28 cellular contexts compared by ENCODE assay signal in genomic region chr14:70987042-70987441, GRCh38.
DNase-seq lines count a peak whose midpoint lies in the region; ATAC-seq, FAIRE-seq and TF ChIP-seq lines count a peak whose summit lies in the region.
"Had no signal": no experiment of that assay in that cellular context is flagged by ENCODE, and none has a peak within 500 bp of the region (broad histone marks: within the 10 kb centered on the region; RNA-seq: fewer than 3 reads in every experiment).

No MANE protein-coding gene starts in this region.

- H3K27ac ChIP-seq in A549, result no peak overlapping the region
- H3K27ac ChIP-seq in IMR-90 (ENCODE audit: insufficient read depth, low read length), result no peak overlapping the region
- H3K27ac ChIP-seq in heart left ventricle, result peak overlapping the region in 6 of 12 donors; percentile 13 to 53 (median 40)
- H3K27ac ChIP-seq: ascending aorta; BLaER1 treated with 17β-estradiol and CSF1 and Interleukin-3, amounts not matched to agents 10 nM and 100 nM; esophagus squamous epithelium; parathyroid adenoma; Peyer's patch; sigmoid colon; SK-N-MC; upper lobe of right lung had no signal

- H3K79me1 ChIP-seq in IMR-90 (ENCODE audit: low read depth in 1 of 2, low read length in 2 of 2), result peaks cover 9 to 17% of the 10 kb centered on the region in 2 experiments; a peak in 3 of 4 replicates

- ATAC-seq in A549 (no peak), IMR-90 (ENCODE audit: low read depth) (no peak), heart left ventricle (peak; percentile 65 to 96 (median 88)), GM21723 (IDR thresholded peaks at IDR 0.05; ENCODE audit: unreplicated experiment) (no peak)
- ATAC-seq in activated CD8-positive, alpha-beta memory T cell treated with anti-CD3 and anti-CD28 coated beads, Interleukin-2, amount 10 ng/mL, durations not matched to agents 7 days and 5 days, result no peak
- ATAC-seq: upper lobe of right lung had no signal

- H3K23ac ChIP-seq in IMR-90 (ENCODE audit: low read depth, low read length), result no peak overlapping the region

- dilution Hi-C loops in IMR-90 (cut with HindIII; ENCODE audit: low sequenced_read_pairs, unreplicated experiment), result no loop called here

- WGBS in A549 (ENCODE audit: missing lambda C conversion rate), result 85% methylated on average over 2 of the region's 2 CpGs
- whole genome bisulfite sequencing in IMR-90 (ENCODE audit: extremely low coverage in 2 of 2, insufficient read length in 1 of 2), 2 experiments, result no CpG with 5 or more reads among the region's 2 CpGs
- 61 to 75% (median 68%) methylated on average over 2 of the region's 2 CpGs for WGBS in heart left ventricle, 4 donors

- TF ChIP-seq CTCF in A549 (IDR thresholded peaks at IDR 0.05), result no peak
- no peak for TF ChIP-seq CTCF in IMR-90 (conservative IDR thresholded peaks at IDR 0.05; ENCODE audit: low read depth, low read length)
- TF ChIP-seq CTCF in heart left ventricle (IDR thresholded peaks at IDR 0.05), result no peak

- no peaks in the 10 kb centered on the region for H3K9me3 ChIP-seq in A549
- no peaks in the 10 kb centered on the region for H3K9me3 ChIP-seq in IMR-90 (ENCODE audit: control insufficient read depth, insufficient read depth, low read length)
- H3K9me3 ChIP-seq in heart left ventricle, result no peaks in the 10 kb centered on the region
- H3K9me3 ChIP-seq: ascending aorta; BLaER1 treated with 17β-estradiol and CSF1 and Interleukin-3, amounts not matched to agents 10 nM and 100 nM; esophagus squamous epithelium; MG63; Peyer's patch; sigmoid colon; upper lobe of right lung had no signal

- H3K27me3 Mint-ChIP-seq in activated CD8-positive, alpha-beta memory T cell treated with anti-CD3 and anti-CD28 coated beads, Interleukin-2, amount 10 ng/mL, durations not matched to agents 7 days and 5 days, result no peaks in the 10 kb centered on the region
- no peaks in the 10 kb centered on the region for H3K27me3 Mint-ChIP-seq in activated CD4-positive, alpha-beta T cell treated with anti-CD3 and anti-CD28 coated beads, Interleukin-2, amount 10 ng/mL, durations not matched to agents 7 days and 5 days
- H3K27me3 Mint-ChIP-seq: activated naive CD4-positive, alpha-beta T cell treated with anti-CD3 and anti-CD28 coated beads, Interleukin-2, amount 10 ng/mL, durations not matched to agents 7 days and 5 days had no signal

- in situ Hi-C loops in IMR-90 (cut with MboI; ENCODE audit: low sequenced_read_pairs), result no loop called here

- no peak overlapping the region for H3K4ac ChIP-seq in IMR-90 (ENCODE audit: low read depth, low read length)

- H3K36me3 ChIP-seq in IMR-90 (ENCODE audit: control insufficient read depth, insufficient read depth, low read length), result peaks cover 5% of the 10 kb centered on the region; the same call in 1 of the 2 replicates
- H3K36me3 ChIP-seq in heart left ventricle, result peaks cover 0 to 15% (median 0%) of the 10 kb centered on the region in 9 donors
- H3K36me3 ChIP-seq: MG63, Peyer's patch had no signal

- H3K4me3 ChIP-seq in A549 (no peak overlapping the region), IMR-90 (ENCODE audit: insufficient read depth, low read depth, low read length) (no peak overlapping the region), heart left ventricle (no peak overlapping the region)
- H3K4me3 ChIP-seq: ascending aorta; BLaER1 treated with 17β-estradiol and CSF1 and Interleukin-3, amounts not matched to agents 10 nM and 100 nM; esophagus squamous epithelium; MG63; Peyer's patch; sigmoid colon; SK-N-MC; upper lobe of right lung had no signal

- H2BK5ac ChIP-seq in IMR-90 (ENCODE audit: low read depth, low read length, poor library complexity, severe bottlenecking), result no peak overlapping the region

- TF ChIP-seq EP300 in A549 (IDR thresholded peaks at IDR 0.05), result no peak

- POLR2A ChIA-PET in A549 (lab: Yijun Ruan, JAX) (no interaction called here), IMR-90 (lab: Charles Lee; ENCODE audit: unreplicated experiment) (no interaction called here)
- POLR2A ChIA-PET in activated CD4-positive, alpha-beta T cell treated with anti-CD3 and anti-CD28 coated beads, Interleukin-2, amount 10 ng/mL, durations not matched to agents 7 days and 5 days (lab: Charles Lee), result no interaction called here

- CTCF ChIA-PET in A549 (lab: Yijun Ruan, JAX), result interaction anchor here (0.9 kb wide), 1 partner anchor 11 kb away, joined by 3 read pairs; no protein-coding TSS in a partner anchor
- CTCF ChIA-PET in IMR-90 (lab: Yijun Ruan, JAX), result no interaction called here
- CTCF ChIA-PET in activated CD8-positive, alpha-beta memory T cell treated with anti-CD3 and anti-CD28 coated beads, Interleukin-2, amount 10 ng/mL, durations not matched to agents 7 days and 5 days (lab: Charles Lee), result interaction anchor here (1.1 to 1.5 kb wide), 2 partner anchors 10 to 16 kb away, joined by 3 to 6 read pairs; no protein-coding TSS in a partner anchor
- CTCF ChIA-PET in activated CD4-positive, alpha-beta T cell treated with anti-CD3 and anti-CD28 coated beads, Interleukin-2, amount 10 ng/mL, durations not matched to agents 7 days and 5 days (lab: Charles Lee), result interaction anchor here (1.6 kb wide), 1 partner anchor 10 kb away, joined by 3 read pairs; no protein-coding TSS in a partner anchor

- peaks cover 23% of the 10 kb centered on the region for H3K4me1 Mint-ChIP-seq in activated CD8-positive, alpha-beta memory T cell treated with anti-CD3 and anti-CD28 coated beads, Interleukin-2, amount 10 ng/mL, durations not matched to agents 7 days and 5 days
- H3K4me1 Mint-ChIP-seq in activated CD4-positive, alpha-beta T cell treated with anti-CD3 and anti-CD28 coated beads, Interleukin-2, amount 10 ng/mL, durations not matched to agents 7 days and 5 days, result peaks cover 24% of the 10 kb centered on the region
- H3K4me1 Mint-ChIP-seq: mesothelial cell of epicardium, nephron had no signal

- H4K5ac ChIP-seq in IMR-90 (ENCODE audit: low read depth, low read length), result no peak overlapping the region

- H3K27me3 ChIP-seq in IMR-90 (ENCODE audit: control insufficient read depth, insufficient read depth, low read length) (no peaks in the 10 kb centered on the region), heart left ventricle (no peaks in the 10 kb centered on the region)
- H3K27me3 ChIP-seq: ascending aorta; BLaER1 treated with 17β-estradiol and CSF1 and Interleukin-3, amounts not matched to agents 10 nM and 100 nM; esophagus squamous epithelium; MG63; Peyer's patch; sigmoid colon; upper lobe of right lung had no signal

- DNase-seq in A549 (ENCODE audit: low read depth in 1 of 2, low spot score in 1 of 2) (no peak), IMR-90 (peak; percentile 4), amniotic epithelial cell (ENCODE audit: low read depth) (peak; percentile 51), heart left ventricle (no peak)
- no peak for DNase-seq in activated CD8-positive, alpha-beta memory T cell treated with anti-CD3 and anti-CD28 coated beads, Interleukin-2, amount 10 ng/mL, durations not matched to agents 7 days and 5 days
- no peak for DNase-seq in activated CD4-positive, alpha-beta T cell treated with anti-CD3 and anti-CD28 coated beads, Interleukin-2, amount 10 ng/mL, durations not matched to agents 7 days and 5 days
- DNase-seq in activated CD4-positive, alpha-beta T cell treated with anti-CD3 and anti-CD28 coated beads for 1 hour, result no peak
- DNase-seq: activated CD8-positive, alpha-beta memory T cell treated with anti-CD3 and anti-CD28 coated beads for 24 hours; activated naive CD4-positive, alpha-beta T cell treated with anti-CD3 and anti-CD28 coated beads, Interleukin-2, amount 10 ng/mL, durations not matched to agents 7 days and 5 days; activated T-cell treated with anti-CD3 and anti-CD28 coated beads, Interleukin-2, amount 50 U/mL, for 48 hours; esophagus squamous epithelium; MG63; NCI-H1417; NCI-H524; NK-92 treated with Interleukin-12 subunit alpha and Interleukin-12 subunit beta, amount 100 ng/mL, for 24 hours; Peyer's patch; sigmoid colon; substantia nigra; T-helper 9 cell; upper lobe of right lung had no signal

- no peaks in the 10 kb centered on the region for H3K4me1 ChIP-seq in A549
- peaks cover 2% of the 10 kb centered on the region; the same call in 1 of the 2 replicates for H3K4me1 ChIP-seq in IMR-90 (ENCODE audit: control insufficient read depth, insufficient read depth, low read length)
- peaks cover 0 to 36% (median 8%) of the 10 kb centered on the region in 12 donors for H3K4me1 ChIP-seq in heart left ventricle
- H3K4me1 ChIP-seq: ascending aorta, esophagus squamous epithelium, parathyroid adenoma, Peyer's patch had no signal

- no peak overlapping the region for H3K56ac ChIP-seq in IMR-90 (ENCODE audit: extremely low read depth, insufficient read depth, low read length)

- no peak overlapping the region for H3K9ac ChIP-seq in IMR-90 (ENCODE audit: low read depth, low read length)
- H3K9ac ChIP-seq: BLaER1 treated with 17β-estradiol and CSF1 and Interleukin-3, amounts not matched to agents 10 nM and 100 nM; parathyroid adenoma had no signal

- no peak overlapping the region for H2AK9ac ChIP-seq in IMR-90 (replicated peaks; ENCODE audit: low read depth, low read length, poor library complexity)

- no peak overlapping the region for H3K14ac ChIP-seq in IMR-90 (replicated peaks; ENCODE audit: low read depth, low read length)

- H4K91ac ChIP-seq in IMR-90 (ENCODE audit: insufficient read depth, low read depth, low read length), result no peak overlapping the region

- H3K4me2 ChIP-seq in A549 (no peak overlapping the region), IMR-90 (ENCODE audit: low read depth, low read length) (no peak overlapping the region)
- H3K4me2 ChIP-seq: BLaER1 treated with 17β-estradiol and CSF1 and Interleukin-3, amounts not matched to agents 10 nM and 100 nM had no signal

- H3K27ac Mint-ChIP-seq in activated CD8-positive, alpha-beta memory T cell treated with anti-CD3 and anti-CD28 coated beads, Interleukin-2, amount 10 ng/mL, durations not matched to agents 7 days and 5 days, result no peak overlapping the region
- H3K27ac Mint-ChIP-seq in activated CD4-positive, alpha-beta T cell treated with anti-CD3 and anti-CD28 coated beads, Interleukin-2, amount 10 ng/mL, durations not matched to agents 7 days and 5 days, result no peak overlapping the region
- H3K27ac Mint-ChIP-seq: activated naive CD4-positive, alpha-beta T cell treated with anti-CD3 and anti-CD28 coated beads, Interleukin-2, amount 10 ng/mL, durations not matched to agents 7 days and 5 days; mesothelial cell of epicardium; nephron had no signal

- no peak overlapping the region for H4K8ac ChIP-seq in IMR-90 (ENCODE audit: low read depth in 2 of 2, low read length in 2 of 2)

- no peak overlapping the region for H2AFZ ChIP-seq in IMR-90 (replicated peaks; ENCODE audit: low read length, poor library complexity)
- H2AFZ ChIP-seq: parathyroid adenoma had no signal

- no peak overlapping the region for H3K4me3 Mint-ChIP-seq in activated CD8-positive, alpha-beta memory T cell treated with anti-CD3 and anti-CD28 coated beads, Interleukin-2, amount 10 ng/mL, durations not matched to agents 7 days and 5 days
- H3K4me3 Mint-ChIP-seq in activated CD4-positive, alpha-beta T cell treated with anti-CD3 and anti-CD28 coated beads, Interleukin-2, amount 10 ng/mL, durations not matched to agents 7 days and 5 days, result no peak overlapping the region
- H3K4me3 Mint-ChIP-seq: activated naive CD4-positive, alpha-beta T cell treated with anti-CD3 and anti-CD28 coated beads, Interleukin-2, amount 10 ng/mL, durations not matched to agents 7 days and 5 days; mesothelial cell of epicardium; nephron had no signal

- no peak overlapping the region for H2BK120ac ChIP-seq in IMR-90 (ENCODE audit: low read depth, low read length)

- H3K9me1 ChIP-seq in IMR-90 (ENCODE audit: insufficient read depth, low read length), result peaks cover 3% of the 10 kb centered on the region

- no peak overlapping the region for H2BK20ac ChIP-seq in IMR-90 (ENCODE audit: low read depth, low read length)

- TF ChIP-seq RAD21 in A549 (conservative IDR thresholded peaks at IDR 0.05 in 1 of 2, IDR thresholded peaks at IDR 0.05 in 1 of 2) (no peak), IMR-90 (IDR thresholded peaks at IDR 0.05; ENCODE audit: low read length) (no peak)

- no peak overlapping the region; the same call in 1 of the 2 replicates for H3K18ac ChIP-seq in IMR-90 (ENCODE audit: low read depth, low read length)

- TF ChIP-seq POLR2A in A549 (IDR thresholded peaks at IDR 0.05; ENCODE audit: low read length) (no peak), IMR-90 (IDR thresholded peaks at IDR 0.05; ENCODE audit: low read depth, low read length) (no peak), heart left ventricle (IDR thresholded peaks at IDR 0.05) (no peak)

- BruUV-seq in IMR-90 (replicated peaks; lab: Mats Ljungman, UMichigan), result no TSS peak

- no peaks in the 10 kb centered on the region for H3K9me3 Mint-ChIP-seq in activated CD8-positive, alpha-beta memory T cell treated with anti-CD3 and anti-CD28 coated beads, Interleukin-2, amount 10 ng/mL, durations not matched to agents 7 days and 5 days (ENCODE audit: low read depth)
- H3K9me3 Mint-ChIP-seq in activated CD4-positive, alpha-beta T cell treated with anti-CD3 and anti-CD28 coated beads, Interleukin-2, amount 10 ng/mL, durations not matched to agents 7 days and 5 days, result no peaks in the 10 kb centered on the region
- H3K9me3 Mint-ChIP-seq: activated naive CD4-positive, alpha-beta T cell treated with anti-CD3 and anti-CD28 coated beads, Interleukin-2, amount 10 ng/mL, durations not matched to agents 7 days and 5 days; mesothelial cell of epicardium; nephron had no signal

- peaks cover 20% of the 10 kb centered on the region for H3K36me3 Mint-ChIP-seq in activated CD8-positive, alpha-beta memory T cell treated with anti-CD3 and anti-CD28 coated beads, Interleukin-2, amount 10 ng/mL, durations not matched to agents 7 days and 5 days
- H3K36me3 Mint-ChIP-seq in activated CD4-positive, alpha-beta T cell treated with anti-CD3 and anti-CD28 coated beads, Interleukin-2, amount 10 ng/mL, durations not matched to agents 7 days and 5 days (ENCODE audit: low read depth), result peaks cover 17% of the 10 kb centered on the region

- peak; percentile 67 for FAIRE-seq in A549 (lab: Jason Lieb, UNC)
- FAIRE-seq: H54 had no signal

- H2AK5ac ChIP-seq in IMR-90 (ENCODE audit: low read depth, low read length), result no peak overlapping the region

- H2BK15ac ChIP-seq in IMR-90 (ENCODE audit: low read depth, low read length), result no peak overlapping the region

- intact Hi-C loops in IMR-90 (cut with micrococcal nuclease) (no loop called here), heart left ventricle (cut with DNase I) (no loop called here)

- peaks cover 5% of the 10 kb centered on the region; the same call in 1 of the 2 replicates for H4K20me1 ChIP-seq in IMR-90 (ENCODE audit: insufficient read depth, low read length)

Comparison
In these comparisons a context has a peak if more than half of its experiments do, and no peak if none do; other contexts are left out.
1. ATAC-seq: peak in heart left ventricle (4 of 4); none in A549 (0 of 2), IMR-90 (single experiment), GM21723 (single experiment) and activated CD8-positive, alpha-beta memory T cell treated with anti-CD3 and anti-CD28 coated beads, Interleukin-2, amount 10 ng/mL, durations not matched to agents 7 days and 5 days (single experiment).
2. DNase-seq: peak in IMR-90 (single experiment) and amniotic epithelial cell (single experiment); none in A549 (0 of 2), heart left ventricle (0 of 5), activated CD8-positive, alpha-beta memory T cell treated with anti-CD3 and anti-CD28 coated beads, Interleukin-2, amount 10 ng/mL, durations not matched to agents 7 days and 5 days (single experiment), activated CD4-positive, alpha-beta T cell treated with anti-CD3 and anti-CD28 coated beads, Interleukin-2, amount 10 ng/mL, durations not matched to agents 7 days and 5 days (single experiment) and activated CD4-positive, alpha-beta T cell treated with anti-CD3 and anti-CD28 coated beads for 1 hour (single experiment).